ENCODE assay signal across 11 cellular contexts in genomic region chr17:81854974-81855774, GRCh38. TPM values are rescaled to one million over a fixed set of nuclear protein-coding genes. Genes with fewer than 3 reads are reported as not detected.
DNase-seq lines count a peak whose midpoint lies in the region; ATAC-seq, FAIRE-seq and TF ChIP-seq lines count a peak whose summit lies in the region.
"Had no signal": no experiment of that assay in that cellular context is flagged by ENCODE, and none has a peak within 500 bp of the region (broad histone marks: within the 10 kb centered on the region; RNA-seq: fewer than 3 reads in every experiment).

No MANE protein-coding gene starts in this region.

- H3K4me3 Mint-ChIP-seq in activated naive CD4-positive, alpha-beta T cell treated with anti-CD3 and anti-CD28 coated beads, Interleukin-2, amount 10 ng/mL, durations not matched to agents 7 days and 5 days: no peak overlapping the region

- H3K9me3 ChIP-seq in WERI-Rb-1 (ENCODE audit: severe bottlenecking): no peaks in the 10 kb centered on the region

- CTCF ChIA-PET in activated naive CD4-positive, alpha-beta T cell treated with anti-CD3 and anti-CD28 coated beads, Interleukin-2, amount 10 ng/mL, durations not matched to agents 7 days and 5 days (lab: Charles Lee): interaction anchor here (0.6 kb wide), 1 partner anchor 36 kb away, joined by 3 read pairs; the partner anchor contains the start of gene ALYREF

- H3K27me3 ChIP-seq in WERI-Rb-1 (ENCODE audit: insufficient read depth, low read depth, severe bottlenecking): no peaks in the 10 kb centered on the region

- H3K4me3 ChIP-seq in WERI-Rb-1 (ENCODE audit: low read depth, low read length): no peak overlapping the region

- H3K36me3 ChIP-seq in WERI-Rb-1: peaks cover 97% of the 10 kb centered on the region

- intact Hi-C loops in left cardiac atrium (cut with DNase I): no loop called here

- H3K27ac Mint-ChIP-seq in activated naive CD4-positive, alpha-beta T cell treated with anti-CD3 and anti-CD28 coated beads, Interleukin-2, amount 10 ng/mL, durations not matched to agents 7 days and 5 days: no peak overlapping the region

- H3K4me1 Mint-ChIP-seq in activated naive CD4-positive, alpha-beta T cell treated with anti-CD3 and anti-CD28 coated beads, Interleukin-2, amount 10 ng/mL, durations not matched to agents 7 days and 5 days: peaks cover 36% of the 10 kb centered on the region

- no peaks in the 10 kb centered on the region for H3K9me3 Mint-ChIP-seq in activated naive CD4-positive, alpha-beta T cell treated with anti-CD3 and anti-CD28 coated beads, Interleukin-2, amount 10 ng/mL, durations not matched to agents 7 days and 5 days

- FAIRE-seq in urothelium cell line (lab: Jason Lieb, UNC): peak; percentile 84

- ATAC-seq in left cardiac atrium: peak in 1 of 2 donors; percentile 4

- peaks cover 51% of the 10 kb centered on the region for H3K36me3 Mint-ChIP-seq in activated naive CD4-positive, alpha-beta T cell treated with anti-CD3 and anti-CD28 coated beads, Interleukin-2, amount 10 ng/mL, durations not matched to agents 7 days and 5 days

- H3K27ac ChIP-seq in WERI-Rb-1: no peak overlapping the region

- DNase-seq in activated naive CD4-positive, alpha-beta T cell treated with anti-CD3 and anti-CD28 coated beads, Interleukin-2, amount 10 ng/mL, durations not matched to agents 7 days and 5 days: peak; percentile 43
- no peak for DNase-seq in activated naive CD4-positive, alpha-beta T cell treated with anti-CD3 and anti-CD28 coated beads, Interleukin-2, amount 50 U/mL, for 16 hours
- DNase-seq in WERI-Rb-1 (peak; percentile 57), left cardiac atrium (peak; percentile 28), urothelium cell line (ENCODE audit: low spot score) (no peak), NCI-H1436 treated with DMSO at 0.1 percent for 48 hours (lab: John Stamatoyannopoulos, UW) (no peak), SHP77 treated with DMSO at 0.1 percent for 48 hours (lab: John Stamatoyannopoulos, UW) (no peak)
- DNase-seq in activated naive CD4-positive, alpha-beta T cell treated with Interleukin-2 at 50 U/mL for 16 hours: no peak
- DNase-seq: activated CD4-positive, alpha-beta T cell treated with anti-CD3 and anti-CD28 coated beads for 1 hour; KBM-7; stimulated activated CD4-positive, alpha-beta T cell treated with anti-CD3 and anti-CD28 coated beads, Interleukin-4, amount 100 ng/mL, for 1 hour had no signal

- H3K27me3 Mint-ChIP-seq in activated naive CD4-positive, alpha-beta T cell treated with anti-CD3 and anti-CD28 coated beads, Interleukin-2, amount 10 ng/mL, durations not matched to agents 7 days and 5 days: no peaks in the 10 kb centered on the region

- peak; percentile 65 for TF ChIP-seq CTCF in WERI-Rb-1 (IDR thresholded peaks at IDR 0.05; ENCODE audit: low read depth, low read length)

RNA-seq across cellular contexts. Expression of gene P4HB, which starts 5.2 kb away (rescaled TPM):
- total RNA-seq in left cardiac atrium: 100 to 1,000 TPM; 403 to 414 TPM

RNA-seq across cellular contexts. Expression of gene ARHGDIA, which starts 16.0 kb away (rescaled TPM):
- total RNA-seq in left cardiac atrium: 100 to 1,000 TPM; 168 to 252 TPM

RNA-seq across cellular contexts. Expression of gene PPP1R27, which starts 20.3 kb away (rescaled TPM):
- total RNA-seq in left cardiac atrium: not detected

RNA-seq across cellular contexts. Expression of gene MCRIP1, which starts 22.1 kb away (rescaled TPM):
- total RNA-seq in left cardiac atrium: 10 to 100 TPM; 83.9 to 98.0 TPM

RNA-seq across cellular contexts. Expression of gene ALYREF, which starts 36.2 kb away (rescaled TPM):
- total RNA-seq in left cardiac atrium: 10 to 100 TPM; 33.7 to 45.2 TPM

Comparison
In these comparisons a context has a peak if more than half of its experiments do, and no peak if none do; other contexts are left out.
1. DNase-seq: peak in activated naive CD4-positive, alpha-beta T cell treated with anti-CD3 and anti-CD28 coated beads, Interleukin-2, amount 10 ng/mL, durations not matched to agents 7 days and 5 days (single experiment), WERI-Rb-1 (single experiment) and left cardiac atrium (single experiment); none in activated naive CD4-positive, alpha-beta T cell treated with anti-CD3 and anti-CD28 coated beads, Interleukin-2, amount 50 U/mL, for 16 hours (single experiment), urothelium cell line (single experiment), activated naive CD4-positive, alpha-beta T cell treated with Interleukin-2 at 50 U/mL for 16 hours (single experiment), NCI-H1436 treated with DMSO at 0.1 percent for 48 hours (single experiment) and SHP77 treated with DMSO at 0.1 percent for 48 hours (single experiment).